8 cellular contexts compared by ENCODE assay signal in the genomic region with DNA sequence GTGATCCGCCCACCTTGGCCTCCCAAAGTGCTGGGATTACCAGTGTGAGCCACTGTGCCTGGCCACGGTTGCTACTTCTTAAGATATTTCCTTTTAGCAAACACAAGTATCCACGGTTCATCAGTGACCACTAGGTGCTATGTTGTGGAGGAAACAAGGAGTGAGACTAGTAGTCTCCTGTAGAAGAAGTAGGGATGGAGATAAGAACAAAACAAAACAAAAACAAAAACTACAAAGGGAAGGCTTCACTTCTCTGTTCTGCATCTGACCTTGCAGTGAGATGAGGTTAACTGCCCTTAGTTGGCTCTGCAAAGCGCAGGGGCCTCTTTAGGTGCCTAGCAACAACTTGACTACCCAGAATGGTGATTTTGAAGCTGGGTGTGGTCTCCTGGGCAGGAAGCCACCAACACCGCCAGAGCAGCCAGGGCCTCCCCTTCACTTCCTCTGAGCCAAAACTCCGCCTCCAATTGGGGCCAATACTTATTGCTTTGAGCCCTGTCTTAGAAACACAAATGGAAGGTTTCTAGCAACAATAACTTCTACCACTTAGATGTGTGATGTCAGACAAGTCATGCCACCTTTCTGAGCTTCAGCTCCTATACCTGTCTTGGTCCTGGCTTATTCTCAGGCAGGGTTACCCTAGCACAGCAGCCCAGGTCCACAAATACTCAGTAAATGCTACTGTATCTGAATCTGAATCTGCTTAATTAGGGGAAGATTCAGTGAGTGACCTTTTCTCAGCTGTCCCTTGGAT. TPM values are rescaled to one million over a fixed set of nuclear protein-coding genes. Genes with fewer than 3 reads are reported as not detected.
DNase-seq lines count a peak whose midpoint lies in the region; ATAC-seq and TF ChIP-seq lines count a peak whose summit lies in the region.

No MANE protein-coding gene starts in this region.

- no peaks in the 10 kb centered on the region for H4K20me1 ChIP-seq in PC-3 (ENCODE audit: low read length)

- DNase-seq in CD8-positive, alpha-beta T cell: peak; percentile 80 to 96 (median 87)
- peak; percentile 66 for DNase-seq in PC-3
- peak; percentile 90 to 93 for DNase-seq in activated T-cell treated with anti-CD3 and anti-CD28 coated beads, Interleukin-2, amount 50 U/mL, for 72 hours
- DNase-seq in Right ventricle myocardium superior: peak; percentile 81
- DNase-seq in stimulated activated CD4-positive, alpha-beta T cell treated with anti-CD3 and anti-CD28 coated beads, Interleukin-15, amount 100 ng/mL, for 1 hour (ENCODE audit: low read depth in 1 of 2, low spot score in 1 of 2): peak; percentile 54 to 75
- no peak for DNase-seq in HFFc6

- peaks cover 2% of the 10 kb centered on the region for H3F3A ChIP-seq in PC-3 (ENCODE audit: low read length, unreplicated experiment)

- TF ChIP-seq CTCF in CD8-positive, alpha-beta T cell (IDR thresholded peaks at IDR 0.05): no peak
- no peak for TF ChIP-seq CTCF in PC-3 (conservative IDR thresholded peaks at IDR 0.05; ENCODE audit: low read depth, low read length)
- no peak for TF ChIP-seq CTCF in HFFc6 (IDR thresholded peaks at IDR 0.05)

- H3K27ac Mint-ChIP-seq in CD8-positive, alpha-beta T cell: peak overlapping the region; percentile 99
- H3K27ac Mint-ChIP-seq in activated T-cell treated with anti-CD3 and anti-CD28 coated beads, Interleukin-2, amount 50 U/mL, for 72 hours: peak overlapping the region; percentile 43
- no peak overlapping the region for H3K27ac Mint-ChIP-seq in HFFc6

- BruUV-seq in PC-3 (replicated peaks; lab: Mats Ljungman, UMichigan): no TSS peak

- H3K9ac ChIP-seq in PC-3 (ENCODE audit: low read length): no peak overlapping the region

- no peaks in the 10 kb centered on the region for H3K36me3 ChIP-seq in CD8-positive, alpha-beta T cell (ENCODE audit: insufficient read depth, low read length)
- no peaks in the 10 kb centered on the region for H3K36me3 ChIP-seq in PC-3 (ENCODE audit: low read depth, low read length)

- POLR2A ChIA-PET in CD8-positive, alpha-beta T cell (lab: Charles Lee): interaction anchor here (0.7 to 7.8 kb wide), 8 partner anchors 8 to 60 kb away, joined by 3 to 129 read pairs (median 4); a partner anchor contains a TSS
- POLR2A ChIA-PET in PC-3 (lab: Charles Lee; ENCODE audit: unreplicated experiment): no interaction called here

- peak; percentile 94 for ATAC-seq in CD8-positive, alpha-beta T cell
- peak; percentile 96 for ATAC-seq in GM19372 (IDR thresholded peaks at IDR 0.05; ENCODE audit: low read depth, unreplicated experiment)
- ATAC-seq in HG03442 (IDR thresholded peaks at IDR 0.05; ENCODE audit: unreplicated experiment): peak; percentile 95
- ATAC-seq in PC-3: peak; percentile 75
- ATAC-seq in activated T-cell treated with anti-CD3 and anti-CD28 coated beads, Interleukin-2, amount 50 U/mL, for 72 hours (replicated peaks in 1 of 2): peak; percentile 99
- peak; percentile 83 for ATAC-seq in Right ventricle myocardium superior (ENCODE audit: poor library complexity)

- peak overlapping the region; percentile 92 for H3K27ac ChIP-seq in CD8-positive, alpha-beta T cell (ENCODE audit: low read depth, low read length)
- H3K27ac ChIP-seq in PC-3 (ENCODE audit: low read length): no peak overlapping the region

- peak overlapping the region; percentile 47; the same call in 1 of the 2 replicates for H2AFZ ChIP-seq in PC-3 (ENCODE audit: low read length)

- H3K4me3 ChIP-seq in CD8-positive, alpha-beta T cell (ENCODE audit: low read depth, low read length): peak overlapping the region; percentile 46
- no peak overlapping the region for H3K4me3 ChIP-seq in PC-3 (ENCODE audit: low read length)

- no peaks in the 10 kb centered on the region for H3K79me2 ChIP-seq in PC-3 (ENCODE audit: low read length)

- no peaks in the 10 kb centered on the region for H3K27me3 Mint-ChIP-seq in CD8-positive, alpha-beta T cell (ENCODE audit: low read depth)
- H3K27me3 Mint-ChIP-seq in activated T-cell treated with anti-CD3 and anti-CD28 coated beads, Interleukin-2, amount 50 U/mL, for 72 hours (ENCODE audit: low read depth): no peaks in the 10 kb centered on the region
- no peaks in the 10 kb centered on the region for H3K27me3 Mint-ChIP-seq in HFFc6 (ENCODE audit: insufficient read depth)

- no peaks in the 10 kb centered on the region for H3K36me3 Mint-ChIP-seq in CD8-positive, alpha-beta T cell
- no peaks in the 10 kb centered on the region for H3K36me3 Mint-ChIP-seq in activated T-cell treated with anti-CD3 and anti-CD28 coated beads, Interleukin-2, amount 50 U/mL, for 72 hours (ENCODE audit: insufficient read depth in 2 of 2)
- no peaks in the 10 kb centered on the region for H3K36me3 Mint-ChIP-seq in HFFc6 (ENCODE audit: low read depth)

- peaks cover 56% of the 10 kb centered on the region for H3K4me1 Mint-ChIP-seq in CD8-positive, alpha-beta T cell (ENCODE audit: low read depth)
- peaks cover 61% of the 10 kb centered on the region for H3K4me1 Mint-ChIP-seq in activated T-cell treated with anti-CD3 and anti-CD28 coated beads, Interleukin-2, amount 50 U/mL, for 72 hours (ENCODE audit: low read depth)
- H3K4me1 Mint-ChIP-seq in HFFc6 (ENCODE audit: low read depth): peaks cover 23% of the 10 kb centered on the region

- H3K27me3 ChIP-seq in CD8-positive, alpha-beta T cell (ENCODE audit: insufficient read depth, low read length): no peaks in the 10 kb centered on the region
- H3K27me3 ChIP-seq in PC-3 (ENCODE audit: low read length): no peaks in the 10 kb centered on the region

- peaks cover 70% of the 10 kb centered on the region for H3K4me1 ChIP-seq in CD8-positive, alpha-beta T cell (ENCODE audit: insufficient read depth, low read length)
- H3K4me1 ChIP-seq in PC-3 (ENCODE audit: insufficient read depth, low read length): peaks cover 26% of the 10 kb centered on the region

- H3K4me2 ChIP-seq in PC-3 (ENCODE audit: low read length): peak overlapping the region; percentile 47

- no peaks in the 10 kb centered on the region for H3K9me3 Mint-ChIP-seq in CD8-positive, alpha-beta T cell
- no peaks in the 10 kb centered on the region for H3K9me3 Mint-ChIP-seq in activated T-cell treated with anti-CD3 and anti-CD28 coated beads, Interleukin-2, amount 50 U/mL, for 72 hours
- H3K9me3 Mint-ChIP-seq in HFFc6: no peaks in the 10 kb centered on the region

- no peaks in the 10 kb centered on the region for H3K9me2 ChIP-seq in PC-3 (replicated peaks; ENCODE audit: low read length)

- intact Hi-C loops in CD8-positive, alpha-beta T cell (cut with DNase I, micrococcal nuclease): loop anchor here (1.0 to 5.0 kb wide), 3 partner anchors 13 to 413 kb away; a partner anchor contains a TSS
- intact Hi-C loops in PC-3 (cut with micrococcal nuclease): no loop called here
- intact Hi-C loops in Right ventricle myocardium superior (cut with DNase I): no loop called here

- CTCF ChIA-PET in CD8-positive, alpha-beta T cell (lab: Charles Lee): interaction anchor here (1.0 to 8.7 kb wide), 8 partner anchors 9 to 39 kb away, joined by 3 to 65 read pairs (median 3); a partner anchor contains a TSS
- CTCF ChIA-PET in PC-3 (lab: Charles Lee): no interaction called here

- peak overlapping the region; percentile 77 for H3K4me3 Mint-ChIP-seq in CD8-positive, alpha-beta T cell
- H3K4me3 Mint-ChIP-seq in activated T-cell treated with anti-CD3 and anti-CD28 coated beads, Interleukin-2, amount 50 U/mL, for 72 hours: peak overlapping the region; percentile 63 to 78
- H3K4me3 Mint-ChIP-seq in HFFc6: no peak overlapping the region

- no peaks in the 10 kb centered on the region for H3K9me3 ChIP-seq in CD8-positive, alpha-beta T cell (ENCODE audit: low read length)
- no peaks in the 10 kb centered on the region for H3K9me3 ChIP-seq in PC-3 (ENCODE audit: low read length)

RNA-seq across cellular contexts. Expression of a gene that starts 12.7 kb away (rescaled TPM):
- 100 to 1,000 TPM; 327 to 377 TPM for total RNA-seq in CD8-positive, alpha-beta T cell
- total RNA-seq in PC-3 (2014; rRNA removed) (212 and 245 TPM in 2 replicates), Right ventricle myocardium superior (137 TPM)
- 100 to 1,000 TPM; 292 to 349 TPM for total RNA-seq in activated T-cell treated with anti-CD3 and anti-CD28 coated beads, Interleukin-2, amount 50 U/mL, for 72 hours
- 100 to 1,000 TPM; 273 to 298 (median 280) TPM for total RNA-seq in HFFc6 (2021; fragmentation: NEBNext Ultra II Directional; extraction: Animal tissue kit (Norgen Biotek cat#: 25700))

RNA-seq across cellular contexts. Expression of a gene that starts 38.3 kb away (rescaled TPM):
- not detected for total RNA-seq in CD8-positive, alpha-beta T cell
- total RNA-seq in PC-3 (2014; rRNA removed): not detected in 2 replicates
- not detected for total RNA-seq in activated T-cell treated with anti-CD3 and anti-CD28 coated beads, Interleukin-2, amount 50 U/mL, for 72 hours
- total RNA-seq in Right ventricle myocardium superior: not detected
- total RNA-seq in HFFc6 (2021; fragmentation: NEBNext Ultra II Directional; extraction: Animal tissue kit (Norgen Biotek cat#: 25700)): not detected

Comparison
In these comparisons a context has a peak if more than half of its experiments do, and no peak if none do; other contexts are left out.
1. intact Hi-C loops: an anchor here in CD8-positive, alpha-beta T cell (1.0 to 5.0 kb wide); none called in PC-3 and Right ventricle myocardium superior.